In genomic region chr12:18160901-18161300, GRCh38 we compare ENCODE assay signal across 35 cellular contexts.
"Had no signal": no experiment of that assay in that cellular context is flagged by ENCODE, and none has a peak within 500 bp of the region (broad histone marks: within the 10 kb centered on the region; RNA-seq: fewer than 3 reads in every experiment).

No MANE protein-coding gene starts in this region.

- H3K9me3 Mint-ChIP-seq: activated CD4-positive, alpha-beta T cell treated with anti-CD3 and anti-CD28 coated beads, Interleukin-2, amount 10 ng/mL, durations not matched to agents 24 days and 14 days; activated naive CD4-positive, alpha-beta T cell treated with anti-CD3 and anti-CD28 coated beads, Interleukin-2, amount 50 U/mL, for 24 hours; activated naive CD8-positive, alpha-beta T cell treated with anti-CD3 and anti-CD28 coated beads, Interleukin-2, amount 50 U/mL, for 24 hours; effector memory CD8-positive, alpha-beta T cell had no signal

- H3K27me3 ChIP-seq: adrenal gland, esophagus squamous epithelium, heart left ventricle had no signal

- H3K36me3 Mint-ChIP-seq: activated CD4-positive, alpha-beta memory T cell treated with anti-CD3 and anti-CD28 coated beads for 36 hours; activated naive CD4-positive, alpha-beta T cell treated with anti-CD3 and anti-CD28 coated beads, Interleukin-2, amount 50 U/mL, for 24 hours; activated naive CD8-positive, alpha-beta T cell treated with anti-CD3 and anti-CD28 coated beads for 36 hours; brain had no signal

- H3K4me3 ChIP-seq: adrenal gland, esophagus squamous epithelium, heart left ventricle had no signal

- H3K4me3 Mint-ChIP-seq: activated B cell treated with CpG ODN at 0.5 μM for 24 hours; activated CD4-positive, alpha-beta memory T cell treated with anti-CD3 and anti-CD28 coated beads for 36 hours; activated CD4-positive, alpha-beta T cell treated with anti-CD3 and anti-CD28 coated beads for 36 hours; activated CD4-positive, alpha-beta T cell treated with anti-CD3 and anti-CD28 coated beads, Interleukin-2, amount 10 ng/mL, durations not matched to agents 24 days and 14 days; activated CD8-positive, alpha-beta memory T cell treated with anti-CD3 and anti-CD28 coated beads, Interleukin-2, amount 10 ng/mL, durations not matched to agents 7 days and 5 days; activated CD8-positive, alpha-beta T cell treated with anti-CD3 and anti-CD28 coated beads, Interleukin-2, amount 10 ng/mL, durations not matched to agents 7 days and 5 days; activated naive CD4-positive, alpha-beta T cell treated with anti-CD3 and anti-CD28 coated beads for 36 hours; activated naive CD4-positive, alpha-beta T cell treated with anti-CD3 and anti-CD28 coated beads, Interleukin-2, amount 50 U/mL, for 24 hours; activated naive CD8-positive, alpha-beta T cell treated with anti-CD3 and anti-CD28 coated beads for 36 hours; activated naive CD8-positive, alpha-beta T cell treated with anti-CD3 and anti-CD28 coated beads, Interleukin-2, amount 50 U/mL, for 24 hours; activated T-helper 1 cell treated with anti-CD3 and anti-CD28 coated beads, Interleukin-12 subunit alpha, Interleukin-12 subunit beta, Interleukin-2, Interleukin-4 antibody, amounts not matched to agents 30 ng/mL and 10 ng/mL and 1 ng/mL, durations not matched to agents 14 hours and 24 hours and 36 hours; brain; effector memory CD8-positive, alpha-beta T cell; T-helper 17 cell; T-helper 2 cell treated with Interferon-gamma antibody and Interleukin-4, amounts not matched to agents 5 μg/mL and 100 μg/mL, for 36 hours had no signal

- H3K9me3 ChIP-seq: adrenal gland, esophagus squamous epithelium had no signal

- H3K27ac Mint-ChIP-seq: activated B cell treated with CpG ODN at 0.5 μM for 24 hours; activated CD4-positive, alpha-beta memory T cell treated with anti-CD3 and anti-CD28 coated beads for 36 hours; activated CD4-positive, alpha-beta T cell treated with anti-CD3 and anti-CD28 coated beads for 36 hours; activated CD4-positive, alpha-beta T cell treated with anti-CD3 and anti-CD28 coated beads, Interleukin-2, amount 10 ng/mL, durations not matched to agents 24 days and 14 days; activated CD8-positive, alpha-beta memory T cell treated with anti-CD3 and anti-CD28 coated beads, Interleukin-2, amount 10 ng/mL, durations not matched to agents 7 days and 5 days; activated CD8-positive, alpha-beta T cell treated with anti-CD3 and anti-CD28 coated beads, Interleukin-2, amount 10 ng/mL, durations not matched to agents 7 days and 5 days; activated naive CD4-positive, alpha-beta T cell treated with anti-CD3 and anti-CD28 coated beads for 36 hours; activated naive CD4-positive, alpha-beta T cell treated with anti-CD3 and anti-CD28 coated beads, Interleukin-2, amount 50 U/mL, for 24 hours; activated naive CD8-positive, alpha-beta T cell treated with anti-CD3 and anti-CD28 coated beads for 36 hours; activated naive CD8-positive, alpha-beta T cell treated with anti-CD3 and anti-CD28 coated beads, Interleukin-2, amount 50 U/mL, for 24 hours; activated T-helper 1 cell treated with anti-CD3 and anti-CD28 coated beads, Interleukin-12 subunit alpha, Interleukin-12 subunit beta, Interleukin-2, Interleukin-4 antibody, amounts not matched to agents 30 ng/mL and 10 ng/mL and 1 ng/mL, durations not matched to agents 14 hours and 24 hours and 36 hours; activated T-helper 2 cell treated with anti-CD3 and anti-CD28 coated beads, Interferon-gamma antibody, Interleukin-2, Interleukin-4, amounts not matched to agents 10 μg/mL and 5 μg/mL and 100 μg/mL, durations not matched to agents 14 hours and 24 hours and 36 hours; brain; effector memory CD8-positive, alpha-beta T cell; T-helper 17 cell; T-helper 2 cell treated with Interferon-gamma antibody and Interleukin-4, amounts not matched to agents 5 μg/mL and 100 μg/mL, for 36 hours had no signal

- H3K27me3 Mint-ChIP-seq: activated B cell treated with CpG ODN at 0.5 μM for 24 hours; activated CD4-positive, alpha-beta memory T cell treated with anti-CD3 and anti-CD28 coated beads for 36 hours; activated CD4-positive, alpha-beta T cell treated with anti-CD3 and anti-CD28 coated beads for 36 hours; activated CD4-positive, alpha-beta T cell treated with anti-CD3 and anti-CD28 coated beads, Interleukin-2, amount 10 ng/mL, durations not matched to agents 24 days and 14 days; activated naive CD4-positive, alpha-beta T cell treated with anti-CD3 and anti-CD28 coated beads, Interleukin-2, amount 50 U/mL, for 24 hours; activated naive CD8-positive, alpha-beta T cell treated with anti-CD3 and anti-CD28 coated beads for 36 hours; activated naive CD8-positive, alpha-beta T cell treated with anti-CD3 and anti-CD28 coated beads, Interleukin-2, amount 50 U/mL, for 24 hours; brain; effector memory CD8-positive, alpha-beta T cell; T-helper 17 cell had no signal

- H3K36me3 ChIP-seq: adrenal gland, esophagus squamous epithelium, heart left ventricle, WERI-Rb-1 had no signal

- DNase-seq: activated B cell treated with CpG ODN at 0.5 μM for 24 hours; activated CD4-positive, alpha-beta memory T cell treated with anti-CD3 and anti-CD28 coated beads for 36 hours; activated CD4-positive, alpha-beta T cell treated with anti-CD3 and anti-CD28 coated beads for 36 hours; activated CD4-positive, alpha-beta T cell treated with anti-CD3 and anti-CD28 coated beads, Interleukin-2, amount 10 ng/mL, durations not matched to agents 24 days and 14 days; activated CD4-positive, CD25-positive, alpha-beta regulatory T cell treated with anti-CD3 and anti-CD28 coated beads, Interleukin-2, amount 50 U/mL, for 72 hours; activated CD8-positive, alpha-beta memory T cell treated with anti-CD3 and anti-CD28 coated beads, Interleukin-2, amount 10 ng/mL, durations not matched to agents 7 days and 5 days; activated CD8-positive, alpha-beta memory T cell treated with anti-CD3 and anti-CD28 coated beads, Interleukin-2, amount 50 U/mL, for 4 hours; activated CD8-positive, alpha-beta T cell treated with anti-CD3 and anti-CD28 coated beads, Interleukin-2, amount 10 ng/mL, durations not matched to agents 7 days and 5 days; activated effector memory CD4-positive, alpha-beta T cell treated with anti-CD3 and anti-CD28 coated beads, Interleukin-2, amount 50 U/mL, for 16 hours; activated naive CD4-positive, alpha-beta T cell treated with anti-CD3 and anti-CD28 coated beads for 36 hours; activated naive CD8-positive, alpha-beta T cell treated with anti-CD3 and anti-CD28 coated beads for 36 hours; activated naive CD8-positive, alpha-beta T cell treated with anti-CD3 and anti-CD28 coated beads, Interleukin-2, amount 50 U/mL, for 24 hours; activated T-cell treated with anti-CD3 and anti-CD28 coated beads, Interleukin-2, amount 50 U/mL, for 1 hour; activated T-cell treated with anti-CD3 and anti-CD28 coated beads, Interleukin-2, amount 50 U/mL, for 48 hours; adrenal gland; amygdala; aorta; caudate nucleus; cortex of kidney; dermis blood vessel endothelial cell; effector CD4-positive, alpha-beta T cell; effector memory CD8-positive, alpha-beta T cell; esophagus squamous epithelium; glutamatergic neuron; heart left ventricle; T-helper 1 cell; T-helper 17 cell; T1000; WERI-Rb-1 had no signal

- ATAC-seq: activated CD4-positive, alpha-beta T cell treated with anti-CD3 and anti-CD28 coated beads for 36 hours; activated CD8-positive, alpha-beta memory T cell treated with anti-CD3 and anti-CD28 coated beads, Interleukin-2, amount 10 ng/mL, durations not matched to agents 7 days and 5 days; activated CD8-positive, alpha-beta T cell treated with anti-CD3 and anti-CD28 coated beads, Interleukin-2, amount 10 ng/mL, durations not matched to agents 7 days and 5 days; activated naive CD8-positive, alpha-beta T cell treated with anti-CD3 and anti-CD28 coated beads, Interleukin-2, amount 50 U/mL, for 24 hours; effector memory CD8-positive, alpha-beta T cell; heart left ventricle; T-helper 17 cell had no signal

- H3K27ac ChIP-seq: adrenal gland, epithelial cell of prostate, esophagus squamous epithelium, heart left ventricle, WERI-Rb-1 had no signal
